ENCODE assay signal across 10 cellular contexts in the genomic region with DNA sequence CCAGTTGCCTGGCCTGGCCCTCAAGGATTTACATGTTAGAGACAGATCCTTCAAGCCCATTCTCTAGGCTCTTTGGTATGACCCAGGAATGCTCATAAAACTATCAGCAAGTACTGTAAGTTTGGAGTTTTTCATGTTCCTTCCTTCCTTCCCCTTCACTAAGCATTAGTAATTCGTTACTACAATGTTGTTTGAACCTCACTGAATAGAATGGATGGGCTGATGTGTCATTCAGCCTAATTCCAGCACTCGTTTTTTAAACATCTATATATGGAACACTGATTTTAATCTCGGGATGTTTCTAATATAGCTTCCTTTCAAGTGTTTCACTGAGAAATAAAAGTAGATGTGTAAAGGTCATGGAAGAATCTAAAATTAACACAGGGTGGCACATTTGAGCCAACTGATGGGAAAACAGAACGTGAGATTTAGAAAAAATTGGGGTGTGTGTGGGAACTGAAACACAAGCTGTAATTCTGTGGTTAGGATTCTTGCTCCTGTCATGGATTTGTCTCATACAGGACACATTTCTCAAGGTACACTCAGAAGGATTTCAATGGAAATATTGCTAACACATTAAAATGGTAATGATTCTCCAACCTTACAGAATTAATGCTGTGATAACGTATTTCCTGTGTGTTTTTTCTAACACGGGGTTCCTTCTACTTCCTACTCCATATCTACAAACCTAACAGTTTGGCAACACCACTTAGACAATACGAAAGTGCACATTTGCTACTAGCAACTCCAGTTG.
DNase-seq lines count a peak whose midpoint lies in the region; ATAC-seq, FAIRE-seq and TF ChIP-seq lines count a peak whose summit lies in the region.
"Had no signal": no experiment of that assay in that cellular context is flagged by ENCODE, and none has a peak within 500 bp of the region (broad histone marks: within the 10 kb centered on the region; RNA-seq: fewer than 3 reads in every experiment).

No MANE protein-coding gene starts in this region.

- H3K9me2 ChIP-seq in OCI-LY7 (ENCODE audit: insufficient read depth, low read length), result no peaks in the 10 kb centered on the region

- FAIRE-seq in GM19239 (lab: Jason Lieb, UNC), result peak; percentile 96

- H3K4me1 ChIP-seq in OCI-LY7 (ENCODE audit: insufficient read depth, low read length, poor library complexity, severe bottlenecking) (no peaks in the 10 kb centered on the region), BE2C (no peaks in the 10 kb centered on the region)

- no peaks in the 10 kb centered on the region for H3K79me2 ChIP-seq in OCI-LY7 (ENCODE audit: insufficient read depth, low read depth, low read length)

- ATAC-seq in sciatic nerve, result no peak

- BruUV-seq in OCI-LY7 (replicated peaks; lab: Mats Ljungman, UMichigan), result no TSS peak

- DNase-seq in AG04449 (ENCODE audit: low read depth, low spot score) (peak; percentile 68), GM19239 (ENCODE audit: insufficient read length, low spot score) (no peak), OCI-LY7 (ENCODE audit: low spot score) (no peak), foreskin fibroblast (peak; percentile 66 to 76), epidermal melanocyte (ENCODE audit: insufficient read length, low spot score) (no peak), sciatic nerve (ENCODE audit: low spot score) (no peak), NCI-H524 treated with DMSO at 0.1 percent for 48 hours (lab: John Stamatoyannopoulos, UW) (no peak), BE2C (no peak)
- DNase-seq: naive B cell had no signal

- H3K4me3 ChIP-seq in AG04449 (ENCODE audit: low read depth, low read length) (no peak overlapping the region), OCI-LY7 (ENCODE audit: low read depth, low read length, poor library complexity, severe bottlenecking) (no peak overlapping the region), foreskin fibroblast (ENCODE audit: low read depth in 1 of 2, low read length in 2 of 2) (peak overlapping the region in 1 of 2 donors; percentile 7), BE2C (ENCODE audit: low read depth, low read length) (no peak overlapping the region)
- H3K4me3 ChIP-seq: PC-9 had no signal

- TF ChIP-seq CTCF in AG04449 (IDR thresholded peaks at IDR 0.05; ENCODE audit: insufficient read depth, low read length, missing control alignments) (no peak), OCI-LY7 (conservative IDR thresholded peaks at IDR 0.05; ENCODE audit: low read length) (no peak), foreskin fibroblast (IDR thresholded peaks at IDR 0.05; ENCODE audit: low read depth, low read length) (no peak), BE2C (IDR thresholded peaks at IDR 0.05; ENCODE audit: low read depth, low read length) (no peak)

- H3K9me3 ChIP-seq in OCI-LY7 (ENCODE audit: low read length) (no peaks in the 10 kb centered on the region), BE2C (no peaks in the 10 kb centered on the region)

- CTCF ChIA-PET in AG04449 (lab: Yijun Ruan, JAX), result interaction anchor here (0.7 kb wide), 1 partner anchor 17 kb away, joined by 4 read pairs; no protein-coding TSS in a partner anchor
- CTCF ChIA-PET in OCI-LY7 (lab: Charles Lee; ENCODE audit: unreplicated experiment), result no interaction called here

- POLR2A ChIA-PET in AG04449 (lab: Yijun Ruan, JAX), result no interaction called here
- POLR2A ChIA-PET in OCI-LY7 (lab: Charles Lee), result no interaction called here

- H3K4me2 ChIP-seq in OCI-LY7 (ENCODE audit: low read length), result no peak overlapping the region
- H3K4me2 ChIP-seq: PC-9 had no signal

- no peak overlapping the region for H3K27ac ChIP-seq in OCI-LY7 (ENCODE audit: low read depth, low read length, poor library complexity, severe bottlenecking)
- H3K27ac ChIP-seq: PC-9 had no signal

- peak overlapping the region; percentile 30; the same call in 1 of the 2 replicates for H2AFZ ChIP-seq in OCI-LY7 (ENCODE audit: low read length)
- H2AFZ ChIP-seq: PC-9 had no signal

- intact Hi-C loops in OCI-LY7 (cut with micrococcal nuclease; ENCODE audit: unreplicated experiment) (no loop called here), sciatic nerve (cut with DNase I) (no loop called here)

- no peaks in the 10 kb centered on the region for H4K20me1 ChIP-seq in OCI-LY7 (ENCODE audit: insufficient read depth, low read length)

- no peaks in the 10 kb centered on the region for H3K27me3 ChIP-seq in BE2C

- H3K36me3 ChIP-seq in OCI-LY7 (ENCODE audit: insufficient read depth, low read length) (no peaks in the 10 kb centered on the region), BE2C (no peaks in the 10 kb centered on the region)

Comparison
In these comparisons a context has a peak if more than half of its experiments do, and no peak if none do; other contexts are left out.
1. DNase-seq: peak in AG04449 (single experiment) and foreskin fibroblast (2 of 2); none in GM19239 (single experiment), OCI-LY7 (single experiment), epidermal melanocyte (single experiment), sciatic nerve (single experiment), NCI-H524 treated with DMSO at 0.1 percent for 48 hours (single experiment) and BE2C (single experiment).